Comparison of ENCODE assay signal across 8 cellular contexts in genomic region chr10:90871761-90872647, GRCh38.
DNase-seq lines count a peak whose midpoint lies in the region; ATAC-seq and TF ChIP-seq lines count a peak whose summit lies in the region.

TSS of gene RPP30 (plus strand) at chr10:90871974. CDS start at chr10:90871987, 13 bp downstream.

- H3K4me3 ChIP-seq in AG09309 (ENCODE audit: control insufficient read depth, low read depth, low read length) = peak within 1 kb of the TSS; percentile 70

- peak; percentile 97 for ATAC-seq in HG03175 (IDR thresholded peaks at IDR 0.05; ENCODE audit: unreplicated experiment)

- peak; percentile 80 for TF ChIP-seq POLR2A in GM18951 (IDR thresholded peaks at IDR 0.05; ENCODE audit: extremely low read depth, insufficient read depth, insufficient read length)

- in situ Hi-C loops in GM18951 (cut with MboI; ENCODE audit: low sequenced_read_pairs, unreplicated experiment) = loop anchor here (25.0 kb wide), 1 partner anchor 1085 kb away; no protein-coding TSS in a partner anchor

- H3K27ac ChIP-seq in cingulate gyrus (ENCODE audit: low read depth, low read length) = peak within 1 kb of the TSS; percentile 76

- no peak for TF ChIP-seq CTCF in AG09309 (IDR thresholded peaks at IDR 0.05; ENCODE audit: control insufficient read depth, insufficient read depth, low read depth, low read length, missing control alignments)

- DNase-seq in AG09309 (ENCODE audit: low read depth) = no peak
- peak; percentile 69 for DNase-seq in NCI-H510A (lab: John Stamatoyannopoulos, UW)
- DNase-seq in activated CD4-positive, alpha-beta T cell treated with anti-CD3 and anti-CD28 coated beads for 4 hours = peak; percentile 73 to 74
- peak; percentile 87 for DNase-seq in kidney glomerular epithelial cell (lab: John Stamatoyannopoulos, UW)
- DNase-seq in stimulated activated CD4-positive, alpha-beta T cell treated with anti-CD3 and anti-CD28 coated beads, Interleukin-1b, Interleukin-23, amount 100 ng/mL, for 4 hours (ENCODE audit: low read depth in 2 of 2) = peak; percentile 67 to 74
